16 cellular contexts compared by ENCODE assay signal in genomic region chr17:28973414-28973813, GRCh38. TPM values are rescaled to one million over a fixed set of nuclear protein-coding genes. Genes with fewer than 3 reads are reported as not detected.
A peak's percentile ranks its signal among the peaks of the same experiment; 100 is the strongest.
DNase-seq lines count a peak whose midpoint lies in the region; ATAC-seq, FAIRE-seq and TF ChIP-seq lines count a peak whose summit lies in the region.
"Had no signal": no experiment of that assay in that cellular context is flagged by ENCODE, and none has a peak within 500 bp of the region (broad histone marks: within the 10 kb centered on the region; RNA-seq: fewer than 3 reads in every experiment).

No MANE protein-coding gene starts in this region.

- H3F3A ChIP-seq in GM23338 (replicated peaks; ENCODE audit: low read depth) = peaks cover 10% of the 10 kb centered on the region; the same call in 1 of the 2 replicates

- ATAC-seq in K562 (peak; percentile 40; the same call in 2 of the 3 replicates), GM19328 (IDR thresholded peaks at IDR 0.05; ENCODE audit: unreplicated experiment) (no peak), GM23338 (no peak)
- ATAC-seq: left colon, psoas muscle had no signal

- no peak overlapping the region for H3K9ac ChIP-seq in K562 (ENCODE audit: insufficient read depth in 1 of 2, low read depth in 2 of 2, low read length in 2 of 2)

- no peak for TF ChIP-seq RAD21 in K562 (CRISPR knock-in tag; conservative IDR thresholded peaks at IDR 0.05 in 1 of 2, IDR thresholded peaks at IDR 0.05 in 1 of 2)

- H3K4me1 Mint-ChIP-seq in osteocyte (ENCODE audit: unreplicated experiment) (peaks cover 44% of the 10 kb centered on the region), GM23338 (peaks cover 33% of the 10 kb centered on the region)

- DNase-seq in BE2C = peak; percentile 73
- peak; percentile 82 for DNase-seq in NCI-H1092 treated with DMSO at 0.1 percent for 48 hours (lab: John Stamatoyannopoulos, UW)
- DNase-seq in K562 (ENCODE audit: extremely low read depth in 1 of 4, low spot score in 3 of 4) = no peak
- peak; percentile 45 for DNase-seq in iris pigment epithelial cell (ENCODE audit: low read depth)
- DNase-seq in osteocyte (ENCODE audit: extremely low spot score, unreplicated experiment) = no peak
- DNase-seq in vagina (ENCODE audit: extremely low spot score in 2 of 2) = no peak
- no peak for DNase-seq in GM23338 (ENCODE audit: low spot score)
- DNase-seq: activated CD8-positive, alpha-beta memory T cell treated with anti-CD3 and anti-CD28 coated beads, Interleukin-2, amount 50 U/mL, for 48 hours; left colon; Peyer's patch; psoas muscle; testis had no signal

- H3K9me3 ChIP-seq in BE2C = no peaks in the 10 kb centered on the region
- H3K9me3 ChIP-seq in K562 (replicated peaks; ENCODE audit: control insufficient read depth, insufficient read depth, low read depth, low read length) = no peaks in the 10 kb centered on the region
- no peaks in the 10 kb centered on the region for H3K9me3 ChIP-seq in vagina
- H3K9me3 ChIP-seq: breast epithelium, esophagus muscularis mucosa, Peyer's patch, psoas muscle, testis had no signal

- H3K79me2 ChIP-seq in K562 (ENCODE audit: control insufficient read depth, insufficient read depth, low read length) (no peaks in the 10 kb centered on the region), GM23338 (replicated peaks; ENCODE audit: insufficient read depth) (no peaks in the 10 kb centered on the region)

- peaks cover 17% of the 10 kb centered on the region for H3K4me1 ChIP-seq in BE2C
- H3K4me1 ChIP-seq in K562 (replicated peaks in 1 of 2; ENCODE audit: control insufficient read depth in 2 of 2, insufficient read depth in 2 of 2, low read length in 2 of 2) = peaks cover 0 to 6% of the 10 kb centered on the region in 2 experiments; a peak in 3 of 5 replicates
- H3K4me1 ChIP-seq in vagina = peaks cover 7% of the 10 kb centered on the region
- H3K4me1 ChIP-seq in GM23338 (ENCODE audit: insufficient read depth) = peaks cover 21% of the 10 kb centered on the region
- H3K4me1 ChIP-seq: breast epithelium, psoas muscle had no signal

- H3K27ac Mint-ChIP-seq in osteocyte (ENCODE audit: unreplicated experiment) = no peak overlapping the region
- H3K27ac Mint-ChIP-seq in GM23338 = no peak overlapping the region

- peaks cover 5% of the 10 kb centered on the region for H3K9me1 ChIP-seq in K562 (ENCODE audit: control insufficient read depth, insufficient read depth, low read length)

- H2AFZ ChIP-seq in K562 (ENCODE audit: low read depth, low read length) (no peak overlapping the region), GM23338 (no peak overlapping the region)

- in situ Hi-C loops in K562 (cut with MboI) = no loop called here

- H3K27ac ChIP-seq in K562 (ENCODE audit: extremely low read depth, low read depth, low read length) (no peak overlapping the region), vagina (no peak overlapping the region), GM23338 (ENCODE audit: low read depth) (no peak overlapping the region)
- H3K27ac ChIP-seq: breast epithelium, esophagus muscularis mucosa, Peyer's patch, psoas muscle, testis had no signal

- POLR2A ChIA-PET in K562 (lab: Yijun Ruan, JAX) = interaction anchor here (0.6 to 4.1 kb wide), 5 partner anchors 11 to 143 kb away, joined by 3 to 15 read pairs (median 4); no protein-coding TSS in a partner anchor

- H3K27me3 Mint-ChIP-seq in osteocyte (ENCODE audit: unreplicated experiment) (peaks cover 3% of the 10 kb centered on the region), GM23338 (ENCODE audit: insufficient read depth, low read depth, poor library complexity) (peaks cover 8% of the 10 kb centered on the region)

- H3K4me3 Mint-ChIP-seq in osteocyte (ENCODE audit: unreplicated experiment) (no peak overlapping the region), GM23338 (no peak overlapping the region)

- H3K27me3 ChIP-seq in BE2C (no peaks in the 10 kb centered on the region), K562 (ENCODE audit: control insufficient read depth in 2 of 2, insufficient read depth in 2 of 2, low read length in 2 of 2) (peaks cover 30 to 69% of the 10 kb centered on the region in 2 experiments; a peak in 4 of 5 replicates), vagina (no peaks in the 10 kb centered on the region), GM23338 (ENCODE audit: insufficient read depth) (no peaks in the 10 kb centered on the region)
- H3K27me3 ChIP-seq: breast epithelium, Peyer's patch, testis had no signal

- no peak for TF ChIP-seq POLR2A in K562 (conservative IDR thresholded peaks at IDR 0.05)
- TF ChIP-seq POLR2A in vagina (IDR thresholded peaks at IDR 0.05) = no peak

- H3K4me2 ChIP-seq in K562 (ENCODE audit: insufficient read depth, low read length) = no peak overlapping the region
- H3K4me2 ChIP-seq in GM23338 = no peak overlapping the region

- H4K20me1 ChIP-seq in K562 (replicated peaks; ENCODE audit: control insufficient read depth, insufficient read depth, low read length) (peaks cover 40% of the 10 kb centered on the region), GM23338 (replicated peaks; ENCODE audit: insufficient read depth) (no peaks in the 10 kb centered on the region)

- H3K9me3 Mint-ChIP-seq in osteocyte (ENCODE audit: unreplicated experiment) (no peaks in the 10 kb centered on the region), GM23338 (no peaks in the 10 kb centered on the region)

- no peaks in the 10 kb centered on the region for H3K36me3 ChIP-seq in BE2C
- H3K36me3 ChIP-seq in K562 (ENCODE audit: control insufficient read depth, insufficient read depth, low read length) = no peaks in the 10 kb centered on the region
- no peaks in the 10 kb centered on the region for H3K36me3 ChIP-seq in vagina
- no peaks in the 10 kb centered on the region for H3K36me3 ChIP-seq in GM23338 (ENCODE audit: insufficient read depth)
- H3K36me3 ChIP-seq: breast epithelium, esophagus muscularis mucosa, Peyer's patch had no signal

- intact Hi-C loops in K562 (cut with micrococcal nuclease) = no loop called here
- intact Hi-C loops in vagina (cut with DNase I) = no loop called here

- TF ChIP-seq CTCF in BE2C (IDR thresholded peaks at IDR 0.05; ENCODE audit: low read depth, low read length) (peak; percentile 18; the same call in 1 of the 2 replicates), K562 (IDR thresholded peaks at IDR 0.05 in 2 of 3, conservative IDR thresholded peaks at IDR 0.05 in 1 of 3; ENCODE audit: insufficient read depth in 2 of 3, low read depth in 1 of 3, low read length in 3 of 3) (no peak), osteocyte (IDR thresholded peaks at IDR 0.05) (no peak), vagina (IDR thresholded peaks at IDR 0.05) (no peak), GM23338 (conservative IDR thresholded peaks at IDR 0.05; ENCODE audit: low read depth in 2 of 2) (no peak)

- TF ChIP-seq EP300 in K562 (IDR thresholded peaks at IDR 0.05; ENCODE audit: low read length) = no peak

- no peak overlapping the region for H3K4me3 ChIP-seq in BE2C (ENCODE audit: low read depth, low read length)
- no peak overlapping the region for H3K4me3 ChIP-seq in K562
- H3K4me3 ChIP-seq in vagina = no peak overlapping the region
- H3K4me3 ChIP-seq in GM23338 = no peak overlapping the region
- H3K4me3 ChIP-seq: breast epithelium, esophagus muscularis mucosa, Peyer's patch, psoas muscle, testis had no signal

- WGBS in K562 (ENCODE audit: insufficient coverage, low coverage, missing lambda C conversion rate) = 25% methylated on average over 2 of the region's 2 CpGs

- H3K36me3 Mint-ChIP-seq in osteocyte (ENCODE audit: unreplicated experiment) (no peaks in the 10 kb centered on the region), GM23338 (ENCODE audit: low read depth) (no peaks in the 10 kb centered on the region)

- H3K9me2 ChIP-seq in GM23338 (ENCODE audit: insufficient read depth) = no peaks in the 10 kb centered on the region

- no TSS peak for BruUV-seq in K562 (replicated peaks; lab: Mats Ljungman, UMichigan)

- no peak for FAIRE-seq in K562 (lab: Jason Lieb, UNC)
- FAIRE-seq: TTC549 had no signal

- CTCF ChIA-PET in K562 (lab: Yijun Ruan, JAX; ENCODE audit: low intra/inter-chr PET ratio) = no interaction called here

RNA-seq across cellular contexts. Expression of gene PHF12, which starts 22.1 kb away (rescaled TPM):
- 43.0 TPM for polyA plus RNA-seq in BE2C (2012; ENCODE audit: insufficient read depth, insufficient read length, low read depth)
- 126 and 135 TPM in 2 replicates for total RNA-seq in K562 (2011; cell fraction: chromatin; rRNA removed; ENCODE audit: low replicate concordance)
- 70.4 and 78.8 TPM in 2 replicates for total RNA-seq in K562 (2011; cell fraction: nucleolus; rRNA removed)
- 90.9 and 130 TPM in 2 replicates for total RNA-seq in K562 (2011; cell fraction: nucleoplasm; rRNA removed)
- total RNA-seq in K562 (2014; rRNA removed) (17.7 and 18.7 TPM in 2 replicates), K562 (2014; rRNA removed; fragmentation: Illumina TruSeq; extraction: Trizol) (8.2 and 8.3 TPM in 2 replicates), K562 (2015; rRNA removed; fragmentation: Illumina TruSeq; extraction: Trizol) (10.4 and 12.0 TPM in 2 replicates), K562 (2021) (24.0 and 31.3 TPM in 2 replicates), osteocyte (50.3 and 52.8 TPM in 2 replicates), vagina (54.5 TPM)
- polyA plus RNA-seq in K562 (2011; rRNA removed) (13.5 and 27.0 TPM in 2 replicates), K562 (2014; fragmentation: Illumina TruSeq; extraction: Trizol) (19.9 and 21.4 TPM in 2 replicates), K562 (2014; fragmentation: Nextera tagmentation; extraction: Ambion mirVana) (1 to 10 TPM in 1 of 2 experiments, under 1 TPM in 1; 0.82 to 1.1 TPM), K562 (2014; rRNA removed) (21.5 and 21.8 TPM in 2 replicates), GM23338 (2016; fragmentation: Nextera tagmentation; extraction: Ambion mirVana) (19.7 and 20.8 TPM in 2 replicates)
- polyA plus RNA-seq in K562 (2011; cell fraction: cytosol; rRNA removed) = 17.1 and 19.2 TPM in 2 replicates
- 115 and 157 TPM in 2 replicates for polyA plus RNA-seq in K562 (2011; cell fraction: nucleus; rRNA removed)
- 27.6 and 28.9 TPM in 2 replicates for polyA plus RNA-seq in K562 (2012)
- polyA minus RNA-seq in K562 (2011; rRNA and poly(A)+ RNA removed) = 18.1 and 18.7 TPM in 2 replicates
- polyA minus RNA-seq in K562 (2011; cell fraction: cytosol; rRNA and poly(A)+ RNA removed) = 12.2 and 15.7 TPM in 2 replicates
- 23.6 and 27.0 TPM in 2 replicates for polyA minus RNA-seq in K562 (2011; cell fraction: nucleus; rRNA and poly(A)+ RNA removed)
- 41.0 and 45.4 TPM in 2 replicates for total RNA-seq in GM23338 (2014; rRNA removed; shearing (Covaris generic))

RNA-seq across cellular contexts. Expression of gene SEZ6, which starts 32.4 kb away (rescaled TPM):
- 74.4 TPM for polyA plus RNA-seq in BE2C (2012; ENCODE audit: insufficient read depth, insufficient read length, low read depth)
- not detected in 2 replicates for total RNA-seq in K562 (2011; cell fraction: chromatin; rRNA removed; ENCODE audit: low replicate concordance)
- total RNA-seq in K562 (2011; cell fraction: nucleolus; rRNA removed) = not detected in 2 replicates
- total RNA-seq in K562 (2011; cell fraction: nucleoplasm; rRNA removed) = not detected in 2 replicates
- total RNA-seq in K562 (2014; rRNA removed) (not detected in 2 replicates), K562 (2014; rRNA removed; fragmentation: Illumina TruSeq; extraction: Trizol) (not detected in 2 replicates), K562 (2015; rRNA removed; fragmentation: Illumina TruSeq; extraction: Trizol) (not detected in 2 replicates), K562 (2021) (not detected in 2 replicates), osteocyte (not detected in 2 replicates), vagina (not detected)
- polyA plus RNA-seq in K562 (2011; rRNA removed) (not detected in 2 replicates), K562 (2014; fragmentation: Illumina TruSeq; extraction: Trizol) (not detected in 2 replicates), K562 (2014; fragmentation: Nextera tagmentation; extraction: Ambion mirVana) (not detected), K562 (2014; rRNA removed) (not detected in 2 replicates), GM23338 (2016; fragmentation: Nextera tagmentation; extraction: Ambion mirVana) (1.0 TPM in 2 replicates)
- not detected in 2 replicates for polyA plus RNA-seq in K562 (2011; cell fraction: cytosol; rRNA removed)
- not detected in 2 replicates for polyA plus RNA-seq in K562 (2011; cell fraction: nucleus; rRNA removed)
- polyA plus RNA-seq in K562 (2012) = not detected in 2 replicates
- not detected in 2 replicates for polyA minus RNA-seq in K562 (2011; rRNA and poly(A)+ RNA removed)
- not detected in 2 replicates for polyA minus RNA-seq in K562 (2011; cell fraction: cytosol; rRNA and poly(A)+ RNA removed)
- polyA minus RNA-seq in K562 (2011; cell fraction: nucleus; rRNA and poly(A)+ RNA removed) = not detected in 2 replicates
- total RNA-seq in GM23338 (2014; rRNA removed; shearing (Covaris generic)) = 3.1 and 6.5 TPM in 2 replicates
- total RNA-seq: breast epithelium, psoas muscle had no signal

Comparison
In these comparisons a context has a peak if more than half of its experiments do, and no peak if none do; other contexts are left out.
1. DNase-seq: peak in BE2C (single experiment), NCI-H1092 treated with DMSO at 0.1 percent for 48 hours (single experiment) and iris pigment epithelial cell (single experiment); none in K562 (0 of 4), osteocyte (single experiment), vagina (0 of 2) and GM23338 (single experiment).